23 cellular contexts compared by ENCODE assay signal in the genomic region with DNA sequence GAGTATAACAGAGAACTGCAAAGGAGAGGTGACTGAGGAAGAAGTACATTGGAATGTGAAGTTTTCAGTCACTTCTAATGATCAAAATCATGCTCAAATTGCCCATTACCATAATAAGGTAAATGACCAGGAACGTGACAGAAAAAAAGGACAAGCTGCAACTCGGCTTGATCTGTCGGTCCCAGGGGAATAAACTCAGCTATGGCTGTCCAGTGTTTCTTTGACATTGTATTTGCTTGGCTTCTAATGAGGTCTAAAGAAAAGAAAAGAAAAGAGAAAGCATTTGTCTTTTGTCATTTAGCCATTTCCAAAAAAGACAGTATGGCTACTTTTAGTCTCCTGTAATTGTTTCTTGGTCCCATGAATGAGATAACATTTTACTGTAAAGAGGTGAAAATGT.
"Had no signal": no experiment of that assay in that cellular context is flagged by ENCODE, and none has a peak within 500 bp of the region (broad histone marks: within the 10 kb centered on the region; RNA-seq: fewer than 3 reads in every experiment).

No MANE protein-coding gene starts in this region.

- H3K4me1 ChIP-seq: esophagus muscularis mucosa, esophagus squamous epithelium, gastrocnemius medialis, gastroesophageal sphincter, heart left ventricle, heart right ventricle had no signal

- H3K36me3 ChIP-seq: esophagus muscularis mucosa, esophagus squamous epithelium, gastrocnemius medialis, gastroesophageal sphincter, heart left ventricle, heart right ventricle had no signal

- DNase-seq: cortex of kidney; dermis blood vessel endothelial cell; dorsolateral prefrontal cortex; effector CD4-positive, alpha-beta T cell; effector CD8-positive, alpha-beta T cell; effector memory CD4-positive, alpha-beta T cell; effector memory CD8-positive, alpha-beta T cell; endodermal cell; erythroblast; esophagus squamous epithelium; foreskin fibroblast; foreskin keratinocyte; foreskin melanocyte; gastrocnemius medialis; glutamatergic neuron; head of caudate nucleus; heart left ventricle; heart right ventricle; hippocampal formation had no signal

- H3K9me3 ChIP-seq: gastrocnemius medialis had no signal

- H3K4me3 ChIP-seq: coronary artery, dorsolateral prefrontal cortex, esophagus muscularis mucosa, esophagus squamous epithelium, gastrocnemius medialis, gastroesophageal sphincter, heart left ventricle, heart right ventricle, hepatocyte had no signal
